Comparison of ENCODE assay signal across 8 cellular contexts in the genomic region with DNA sequence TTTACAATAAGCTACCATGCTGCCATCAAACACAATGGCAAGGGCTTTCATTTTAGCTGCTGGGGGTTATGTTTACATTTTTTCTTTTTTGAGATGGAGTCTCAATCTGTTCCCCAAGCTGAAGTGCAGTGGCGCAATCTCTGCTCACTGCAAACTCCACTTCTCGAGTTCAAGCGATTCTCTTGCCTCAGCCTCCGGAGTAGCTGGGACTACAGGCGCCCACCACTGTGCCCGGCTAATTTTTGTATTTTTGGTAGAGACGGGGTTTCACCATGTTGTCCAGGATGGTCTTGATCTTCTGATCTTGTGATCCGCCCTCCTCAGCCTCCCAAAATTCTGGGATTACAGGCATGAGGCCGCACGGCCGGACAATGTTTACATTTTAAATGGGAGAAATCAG. TPM values are rescaled to one million over a fixed set of nuclear protein-coding genes. Genes with fewer than 3 reads are reported as not detected.
DNase-seq lines count a peak whose midpoint lies in the region; ATAC-seq and TF ChIP-seq lines count a peak whose summit lies in the region.
"Not testable (repeated sequence)": the region's sequence is repeated elsewhere in the genome, so short reads cannot be mapped to it uniquely, and the experiment has no call there.

No MANE protein-coding gene starts in this region.

- H3K27ac Mint-ChIP-seq in activated naive CD4-positive, alpha-beta T cell treated with anti-CD3 and anti-CD28 coated beads, Interleukin-2, amount 50 U/mL, for 72 hours, result peak overlapping the region; percentile 87 to 88

- DNase-seq in activated naive CD4-positive, alpha-beta T cell treated with anti-CD3 and anti-CD28 coated beads, Interleukin-2, amount 50 U/mL, for 72 hours (ENCODE audit: low spot score in 2 of 2); effector memory CD4-positive, alpha-beta T cell: not testable (repeated sequence)
- DNase-seq in stimulated activated naive CD8-positive, alpha-beta T cell treated with anti-CD3 and anti-CD28 coated beads, Interleukin-15, Interleukin-2, amounts not matched to agents 100 U/mL and 50 U/mL, for 24 hours, result peak; percentile 2

- H3K79me2 ChIP-seq in SU-DHL-6 (ENCODE audit: insufficient read depth, low read length), result peaks cover 17% of the 10 kb centered on the region
- H3K79me2 ChIP-seq in neural cell (replicated peaks; ENCODE audit: insufficient read depth, low read length), result peaks cover 14% of the 10 kb centered on the region

- H3K9me2 ChIP-seq in SU-DHL-6 (replicated peaks; ENCODE audit: insufficient read depth, low read length); neural cell (ENCODE audit: insufficient read depth, low read length): not testable (repeated sequence)

- peak overlapping the region; percentile 95 for H3K4me2 ChIP-seq in BLaER1
- peak overlapping the region; percentile 73 for H3K4me2 ChIP-seq in SU-DHL-6 (ENCODE audit: low read depth, low read length, poor library complexity, severe bottlenecking)
- peak overlapping the region; percentile 64 for H3K4me2 ChIP-seq in neural cell (ENCODE audit: low read length)

- H3K4me1 ChIP-seq in BLaER1 (peaks cover 30% of the 10 kb centered on the region), HUES6 (ENCODE audit: control insufficient read depth, insufficient read depth, low read length) (peaks cover 17% of the 10 kb centered on the region)
- H3K4me1 ChIP-seq in effector memory CD4-positive, alpha-beta T cell (ENCODE audit: control insufficient read depth, insufficient read depth, low read length, poor library complexity, severe bottlenecking), result peaks cover 12% of the 10 kb centered on the region
- H3K4me1 ChIP-seq in iPS-18a (ENCODE audit: control insufficient read depth, low read depth, low read length), result not testable (repeated sequence)

- peaks cover 67% of the 10 kb centered on the region for H3K36me3 ChIP-seq in BLaER1
- peaks cover 63% of the 10 kb centered on the region for H3K36me3 ChIP-seq in HUES6 (ENCODE audit: control insufficient read depth, insufficient read depth, low read length)
- not testable (repeated sequence) for H3K36me3 ChIP-seq in SU-DHL-6 (ENCODE audit: low read length); neural cell (ENCODE audit: insufficient read depth, low read length)
- H3K36me3 ChIP-seq in effector memory CD4-positive, alpha-beta T cell (ENCODE audit: control insufficient read depth, insufficient read depth, low read length), result peaks cover 47% of the 10 kb centered on the region
- peaks cover 53% of the 10 kb centered on the region for H3K36me3 ChIP-seq in iPS-18a (ENCODE audit: control insufficient read depth, low read depth, low read length)

- peak overlapping the region; percentile 85 for H3K4me3 ChIP-seq in BLaER1
- peak overlapping the region; percentile 79 for H3K4me3 ChIP-seq in HUES6 (ENCODE audit: low read depth, low read length)
- peak overlapping the region; percentile 93 for H3K4me3 ChIP-seq in SU-DHL-6 (ENCODE audit: insufficient read depth, low read length, poor library complexity, severe bottlenecking)
- not testable (repeated sequence) for H3K4me3 ChIP-seq in effector memory CD4-positive, alpha-beta T cell (ENCODE audit: insufficient read depth, low read depth, low read length, poor library complexity, severe bottlenecking)
- peak overlapping the region; percentile 96 for H3K4me3 ChIP-seq in iPS-18a (ENCODE audit: low read length)
- peak overlapping the region; percentile 90 for H3K4me3 ChIP-seq in neural cell (ENCODE audit: low read length)

- H3K27me3 ChIP-seq in BLaER1; HUES6 (ENCODE audit: control insufficient read depth, insufficient read depth, low read length); SU-DHL-6 (ENCODE audit: low read length); effector memory CD4-positive, alpha-beta T cell (replicated peaks; ENCODE audit: control insufficient read depth, insufficient read depth, low read length, poor library complexity, severe bottlenecking); iPS-18a (ENCODE audit: control insufficient read depth, insufficient read depth, low read length); neural cell (ENCODE audit: insufficient read depth, low read depth, low read length): not testable (repeated sequence)

- not testable (repeated sequence) for TF ChIP-seq EP300 in neural cell (conservative IDR thresholded peaks at IDR 0.05; ENCODE audit: poor library complexity, severe bottlenecking)

- not testable (repeated sequence) for H3K9me3 ChIP-seq in BLaER1; HUES6 (ENCODE audit: control insufficient read depth, insufficient read depth, low read depth, low read length); SU-DHL-6 (ENCODE audit: insufficient read depth, low read length); effector memory CD4-positive, alpha-beta T cell (ENCODE audit: control insufficient read depth, low read length); iPS-18a (ENCODE audit: control insufficient read depth, low read depth, low read length); neural cell (ENCODE audit: low read length)

- not testable (repeated sequence) for TF ChIP-seq CTCF in SU-DHL-6 (IDR thresholded peaks at IDR 0.05; ENCODE audit: insufficient read depth, low read length, poor library complexity, severe bottlenecking); neural cell (IDR thresholded peaks at IDR 0.05; ENCODE audit: poor library complexity, severe bottlenecking)

- not testable (repeated sequence) for H2AFZ ChIP-seq in SU-DHL-6 (ENCODE audit: low read depth, low read length, severe bottlenecking); neural cell (ENCODE audit: low read depth, low read length)

- peaks cover 19% of the 10 kb centered on the region for H3F3A ChIP-seq in SU-DHL-6 (ENCODE audit: insufficient read depth)
- H3F3A ChIP-seq in neural cell (ENCODE audit: insufficient read depth, low read length, poor library complexity, severe bottlenecking), result not testable (repeated sequence)

- H3K9ac ChIP-seq in BLaER1 (peak overlapping the region; percentile 94), HUES6 (ENCODE audit: low read length) (peak overlapping the region; percentile 94), SU-DHL-6 (ENCODE audit: low read length) (peak overlapping the region; percentile 69), iPS-18a (ENCODE audit: low read length) (peak overlapping the region; percentile 94), neural cell (ENCODE audit: low read length) (peak overlapping the region; percentile 71)

- not testable (repeated sequence) for TF ChIP-seq RAD21 in neural cell (conservative IDR thresholded peaks at IDR 0.05)

- H3K36me3 Mint-ChIP-seq in activated naive CD4-positive, alpha-beta T cell treated with anti-CD3 and anti-CD28 coated beads, Interleukin-2, amount 50 U/mL, for 72 hours, result peaks cover 24 to 47% of the 10 kb centered on the region in 2 donors

- H3K27ac ChIP-seq in BLaER1 (peak overlapping the region; percentile 91; the same call in 1 of the 2 replicates), HUES6 (ENCODE audit: low read depth, low read length) (peak overlapping the region; percentile 89; the same call in 1 of the 2 replicates)
- not testable (repeated sequence) for H3K27ac ChIP-seq in SU-DHL-6 (ENCODE audit: low read depth, low read length); iPS-18a (ENCODE audit: low read length); neural cell (ENCODE audit: low read length)
- peak overlapping the region; percentile 64 for H3K27ac ChIP-seq in effector memory CD4-positive, alpha-beta T cell (ENCODE audit: insufficient read depth, low read length, poor library complexity, severe bottlenecking)

- H3K9me3 Mint-ChIP-seq in activated naive CD4-positive, alpha-beta T cell treated with anti-CD3 and anti-CD28 coated beads, Interleukin-2, amount 50 U/mL, for 72 hours, result not testable (repeated sequence)

- ATAC-seq in activated naive CD4-positive, alpha-beta T cell treated with anti-CD3 and anti-CD28 coated beads, Interleukin-2, amount 50 U/mL, for 72 hours; stimulated activated naive CD8-positive, alpha-beta T cell treated with anti-CD3 and anti-CD28 coated beads, Interleukin-15, Interleukin-2, amounts not matched to agents 100 U/mL and 50 U/mL, for 24 hours: not testable (repeated sequence)

- H4K20me1 ChIP-seq in BLaER1, result peaks cover 58% of the 10 kb centered on the region
- not testable (repeated sequence) for H4K20me1 ChIP-seq in SU-DHL-6 (ENCODE audit: low read depth, low read length); neural cell (ENCODE audit: insufficient read depth)

RNA-seq across cellular contexts. Expression of gene SURF6, which starts 1.1 kb away (rescaled TPM):
- 10 to 100 TPM; 10.7 to 22.0 TPM for total RNA-seq in activated naive CD4-positive, alpha-beta T cell treated with anti-CD3 and anti-CD28 coated beads, Interleukin-2, amount 50 U/mL, for 72 hours
- 20.7 and 21.8 TPM in 2 replicates for polyA plus RNA-seq in neural cell
- polyA minus RNA-seq in neural cell, result 28.9 and 31.9 TPM in 2 replicates

RNA-seq across cellular contexts. Expression of gene MED22, which starts 13.0 kb away (rescaled TPM):
- total RNA-seq in activated naive CD4-positive, alpha-beta T cell treated with anti-CD3 and anti-CD28 coated beads, Interleukin-2, amount 50 U/mL, for 72 hours, result 10 to 100 TPM; 27.7 to 29.4 TPM
- 57.5 and 62.5 TPM in 2 replicates for polyA plus RNA-seq in neural cell
- polyA minus RNA-seq in neural cell, result 25.3 and 32.6 TPM in 2 replicates

RNA-seq across cellular contexts. Expression of gene RPL7A, which starts 13.1 kb away (rescaled TPM):
- total RNA-seq in activated naive CD4-positive, alpha-beta T cell treated with anti-CD3 and anti-CD28 coated beads, Interleukin-2, amount 50 U/mL, for 72 hours, result 1,000 to 10,000 TPM; 3,254 to 3,908 TPM
- 1,931 and 1,987 TPM in 2 replicates for polyA plus RNA-seq in neural cell
- polyA minus RNA-seq in neural cell, result 671 and 691 TPM in 2 replicates

RNA-seq across cellular contexts. Expression of gene SURF1, which starts 21.4 kb away (rescaled TPM):
- 10 to 100 TPM; 20.2 to 24.9 TPM for total RNA-seq in activated naive CD4-positive, alpha-beta T cell treated with anti-CD3 and anti-CD28 coated beads, Interleukin-2, amount 50 U/mL, for 72 hours
- polyA plus RNA-seq in neural cell, result 32.3 and 37.8 TPM in 2 replicates
- 26.8 and 27.2 TPM in 2 replicates for polyA minus RNA-seq in neural cell

RNA-seq across cellular contexts. Expression of gene SURF2, which starts 21.5 kb away (rescaled TPM):
- 10 to 100 TPM in 1 of 2 donors, 1 to 10 TPM in 1; 10.0 to 12.9 TPM for total RNA-seq in activated naive CD4-positive, alpha-beta T cell treated with anti-CD3 and anti-CD28 coated beads, Interleukin-2, amount 50 U/mL, for 72 hours
- 36.4 and 40.6 TPM in 2 replicates for polyA plus RNA-seq in neural cell
- 29.0 and 32.3 TPM in 2 replicates for polyA minus RNA-seq in neural cell
